In genomic region chr2:217919204-217919603, GRCh38 we compare ENCODE assay signal across 14 cellular contexts.
A peak's percentile ranks its signal among the peaks of the same experiment; 100 is the strongest.
DNase-seq lines count a peak whose midpoint lies in the region; ATAC-seq and TF ChIP-seq lines count a peak whose summit lies in the region.
"Had no signal": no experiment of that assay in that cellular context is flagged by ENCODE, and none has a peak within 500 bp of the region (broad histone marks: within the 10 kb centered on the region; RNA-seq: fewer than 3 reads in every experiment).

No MANE protein-coding gene starts in this region.

- peaks cover 13% of the 10 kb centered on the region for H4K20me1 ChIP-seq in osteoblast (ENCODE audit: insufficient read depth, low read length)

- H3K36me3 ChIP-seq in RWPE2 (ENCODE audit: low read depth) (no peaks in the 10 kb centered on the region), gastroesophageal sphincter (peaks cover 0 to 30% of the 10 kb centered on the region in 2 donors), osteoblast (ENCODE audit: insufficient read depth, low read length) (peaks cover 41% of the 10 kb centered on the region), upper lobe of left lung (peaks cover 0 to 43% (median 0%) of the 10 kb centered on the region in 4 donors)

- TF ChIP-seq CTCF in RWPE2 (IDR thresholded peaks at IDR 0.05; ENCODE audit: poor library complexity, severe bottlenecking) (no peak), gastroesophageal sphincter (IDR thresholded peaks at IDR 0.05) (no peak), osteoblast (IDR thresholded peaks at IDR 0.05; ENCODE audit: extremely low read depth, low read depth, low read length) (no peak), upper lobe of left lung (IDR thresholded peaks at IDR 0.05) (no peak)

- H3K27ac ChIP-seq in RWPE2 (ENCODE audit: poor library complexity, severe bottlenecking) = no peak overlapping the region
- peak overlapping the region; percentile 97 to 99 (median 97) for H3K27ac ChIP-seq in gastroesophageal sphincter
- peak overlapping the region; percentile 53 for H3K27ac ChIP-seq in osteoblast (ENCODE audit: low read depth, low read length)
- peak overlapping the region; percentile 89 to 95 (median 90) for H3K27ac ChIP-seq in upper lobe of left lung
- H3K27ac ChIP-seq: epithelial cell of prostate had no signal

- WGBS in gastroesophageal sphincter (ENCODE audit: low coverage in 1 of 2), 2 donors = 20% methylated on average over 1 of the region's 8 CpGs; no CpG with 5 or more reads in 1 of the 2 donors
- WGBS in upper lobe of left lung, 2 donors = 53 to 78% methylated on average over 3 to 8 of the region's 8 CpGs

- H3K27me3 ChIP-seq in RWPE2 (ENCODE audit: insufficient read depth, poor library complexity, severe bottlenecking) = no peaks in the 10 kb centered on the region
- H3K27me3 ChIP-seq in gastroesophageal sphincter = no peaks in the 10 kb centered on the region
- no peaks in the 10 kb centered on the region for H3K27me3 ChIP-seq in osteoblast (ENCODE audit: insufficient read depth, low read length)
- H3K27me3 ChIP-seq in upper lobe of left lung = no peaks in the 10 kb centered on the region

- H3K4me1 ChIP-seq in RWPE2 (ENCODE audit: insufficient read depth, poor library complexity, severe bottlenecking) (peaks cover 17% of the 10 kb centered on the region), gastroesophageal sphincter (peaks cover 36 to 100% (median 100%) of the 10 kb centered on the region in 3 donors), osteoblast (ENCODE audit: insufficient read depth, low read length) (peaks cover 49% of the 10 kb centered on the region), upper lobe of left lung (peaks cover 98 to 100% (median 99%) of the 10 kb centered on the region in 4 donors)

- no peak overlapping the region for H2AFZ ChIP-seq in osteoblast (ENCODE audit: low read length)

- no peak overlapping the region for H3K4me3 ChIP-seq in RWPE2 (ENCODE audit: severe bottlenecking)
- H3K4me3 ChIP-seq in gastroesophageal sphincter = peak overlapping the region in 1 of 2 donors; percentile 36
- no peak overlapping the region for H3K4me3 ChIP-seq in osteoblast (ENCODE audit: insufficient read depth, low read length)
- peak overlapping the region in 1 of 4 donors; percentile 3 for H3K4me3 ChIP-seq in upper lobe of left lung

- ATAC-seq in RWPE2 (ENCODE audit: low read depth) = 0 out of 3 replicates have a peak, but pooled peaks have one; percentile 24
- no peak for ATAC-seq in gastroesophageal sphincter
- no peak for ATAC-seq in upper lobe of left lung (ENCODE audit: low FRiP score in 2 of 2)
- no peak for ATAC-seq in HG03378 (IDR thresholded peaks at IDR 0.05; ENCODE audit: unreplicated experiment)
- ATAC-seq: activated T-cell treated with anti-CD3 and anti-CD28 coated beads, Interleukin-2, amount 50 U/mL, for 4 hours; natural killer cell had no signal

- no peak for DNase-seq in RWPE2 (ENCODE audit: low spot score)
- DNase-seq in osteoblast (ENCODE audit: insufficient read length, low spot score, missing footprints) = no peak
- DNase-seq in upper lobe of left lung = peak in 1 of 2 donors; percentile 81
- DNase-seq in SIG-M5 (lab: John Stamatoyannopoulos, UW) = no peak
- DNase-seq in LoVo (ENCODE audit: low spot score) = no peak
- DNase-seq: activated B cell treated with CpG ODN at 0.5 μM for 24 hours; activated T-cell treated with anti-CD3 and anti-CD28 coated beads, Interleukin-2, amount 50 U/mL, for 4 hours; natural killer cell; NCI-H1105 treated with DMSO at 0.1 percent for 48 hours; NCI-H774; SHP77 treated with DMSO at 0.1 percent for 48 hours had no signal

- peak overlapping the region; percentile 52 for H3K4me2 ChIP-seq in osteoblast (ENCODE audit: insufficient read depth, low read length)

- H3K9me3 ChIP-seq in RWPE2 (ENCODE audit: severe bottlenecking) (no peaks in the 10 kb centered on the region), gastroesophageal sphincter (no peaks in the 10 kb centered on the region), osteoblast (ENCODE audit: low read depth, low read length) (no peaks in the 10 kb centered on the region), upper lobe of left lung (no peaks in the 10 kb centered on the region)

- H3K79me2 ChIP-seq in osteoblast (ENCODE audit: insufficient read depth, low read length) = peaks cover 70% of the 10 kb centered on the region

- TF ChIP-seq EP300 in gastroesophageal sphincter (IDR thresholded peaks at IDR 0.05) (no peak), upper lobe of left lung (IDR thresholded peaks at IDR 0.05) (no peak)

- TF ChIP-seq POLR2A in gastroesophageal sphincter (IDR thresholded peaks at IDR 0.05) = no peak
- no peak for TF ChIP-seq POLR2A in upper lobe of left lung (IDR thresholded peaks at IDR 0.05)
